19 cellular contexts compared by ENCODE assay signal in the genomic region with DNA sequence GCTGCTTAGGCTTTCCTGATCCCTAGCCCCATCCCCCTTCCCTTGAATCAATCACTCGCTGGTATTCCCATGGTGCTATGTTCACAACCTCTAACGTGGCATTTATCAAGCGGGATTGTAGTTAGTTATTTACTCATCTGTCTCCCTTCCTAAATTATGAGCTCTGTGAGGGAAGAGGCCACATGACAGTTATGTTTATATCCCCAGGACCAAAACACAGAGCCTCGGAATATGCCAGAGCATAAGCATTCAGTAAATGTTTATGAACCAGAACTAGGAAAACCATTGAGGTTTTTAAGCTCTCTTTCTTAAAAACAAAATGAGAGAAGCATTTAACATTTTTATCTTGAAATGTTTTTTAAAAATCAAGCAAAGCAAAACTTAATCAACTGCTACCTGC. TPM values are rescaled to one million over a fixed set of nuclear protein-coding genes. Genes with fewer than 3 reads are reported as not detected.
DNase-seq lines count a peak whose midpoint lies in the region; ATAC-seq, FAIRE-seq and TF ChIP-seq lines count a peak whose summit lies in the region.
"Had no signal": no experiment of that assay in that cellular context is flagged by ENCODE, and none has a peak within 500 bp of the region (broad histone marks: within the 10 kb centered on the region; RNA-seq: fewer than 3 reads in every experiment).

No MANE protein-coding gene starts in this region.

- no peak for FAIRE-seq in H1 (lab: Jason Lieb, UNC)

- H3K27me3 Mint-ChIP-seq in glutamatergic neuron (ENCODE audit: unreplicated experiment) (peaks cover 2% of the 10 kb centered on the region), neural progenitor cell (ENCODE audit: insufficient read depth, low read depth) (no peaks in the 10 kb centered on the region)
- H3K27me3 Mint-ChIP-seq: CD8-positive, alpha-beta memory T cell had no signal

- H3K23ac ChIP-seq in IMR-90 (ENCODE audit: low read depth, low read length) (no peak overlapping the region), H1 (ENCODE audit: insufficient read length) (no peak overlapping the region)

- H2BK120ac ChIP-seq in IMR-90 (ENCODE audit: low read depth, low read length) (no peak overlapping the region), H1 (replicated peaks; ENCODE audit: low read depth, low read length) (no peak overlapping the region)

- TF ChIP-seq EP300 in H1 (IDR thresholded peaks at IDR 0.05; ENCODE audit: borderline replicate concordance in 1 of 2, low read depth in 2 of 2, low read length in 2 of 2) (no peak), tibial nerve (IDR thresholded peaks at IDR 0.05) (no peak)

- H3K4me3 Mint-ChIP-seq in glutamatergic neuron (ENCODE audit: unreplicated experiment) (peak overlapping the region; percentile 54), neural progenitor cell (peak overlapping the region; percentile 59)
- H3K4me3 Mint-ChIP-seq: CD8-positive, alpha-beta memory T cell had no signal

- H4K5ac ChIP-seq in IMR-90 (ENCODE audit: low read depth, low read length): no peak overlapping the region
- no peak overlapping the region for H4K5ac ChIP-seq in H1 (ENCODE audit: insufficient read length, low read depth, low read length)

- H3K4me1 ChIP-seq in IMR-90 (ENCODE audit: control insufficient read depth, insufficient read depth, low read length) (peaks cover 6% of the 10 kb centered on the region), H1 (replicated peaks in 1 of 4; ENCODE audit: control insufficient read depth in 3 of 4, insufficient read depth in 4 of 4, low read length in 3 of 4) (peaks cover 0 to 8% (median 3%) of the 10 kb centered on the region in 4 experiments; a peak in 3 of 7 replicates), neural progenitor cell (peaks cover 30% of the 10 kb centered on the region), gastrocnemius medialis (peaks cover 0 to 16% of the 10 kb centered on the region in 2 donors), tibial nerve (peaks cover 0 to 22% (median 6%) of the 10 kb centered on the region in 4 donors)
- H3K4me1 ChIP-seq: Peyer's patch had no signal

- H3K4me2 ChIP-seq in IMR-90 (ENCODE audit: low read depth, low read length) (peak overlapping the region; percentile 12; the same call in 1 of the 2 replicates), H1 (ENCODE audit: insufficient read depth in 1 of 2, low read depth in 2 of 2, low read length in 2 of 2) (no peak overlapping the region), neural progenitor cell (peak overlapping the region; percentile 31)

- peaks cover 10% of the 10 kb centered on the region for H3F3A ChIP-seq in neural progenitor cell (ENCODE audit: low read depth)

- H3K79me1 ChIP-seq in IMR-90 (ENCODE audit: low read depth in 1 of 2, low read length in 2 of 2): peaks cover 0 to 5% of the 10 kb centered on the region in 2 experiments; a peak in 1 of 4 replicates
- H3K79me1 ChIP-seq in H1 (ENCODE audit: low read depth, low read length): no peaks in the 10 kb centered on the region

- H2AK9ac ChIP-seq in IMR-90 (replicated peaks; ENCODE audit: low read depth, low read length, poor library complexity): no peak overlapping the region

- ATAC-seq in IMR-90 (ENCODE audit: low read depth) (peak; percentile 61), GM18517 (IDR thresholded peaks at IDR 0.05; ENCODE audit: unreplicated experiment) (no peak), gastrocnemius medialis (no peak)

- H3K9me3 Mint-ChIP-seq in glutamatergic neuron (ENCODE audit: unreplicated experiment): peaks cover 2% of the 10 kb centered on the region
- H3K9me3 Mint-ChIP-seq in neural progenitor cell: no peaks in the 10 kb centered on the region
- H3K9me3 Mint-ChIP-seq: CD8-positive, alpha-beta memory T cell had no signal

- H3K79me2 ChIP-seq in H1 (ENCODE audit: control insufficient read depth in 1 of 2, insufficient read depth in 2 of 2, low read length in 2 of 2) (no peaks in the 10 kb centered on the region), neural progenitor cell (ENCODE audit: low read depth) (no peaks in the 10 kb centered on the region)

- peak overlapping the region; percentile 90; the same call in 1 of the 2 replicates for H2BK12ac ChIP-seq in H1 (ENCODE audit: low read depth, low read length)

- WGBS in IMR-90 (ENCODE audit: extremely low coverage in 2 of 2, insufficient read length in 1 of 2), 2 experiments: no CpG with 5 or more reads among the region's 4 CpGs
- 70% methylated on average over 4 of the region's 4 CpGs; no CpG with 5 or more reads in 1 of the 2 experiments for WGBS in H1 (ENCODE audit: extremely low coverage in 1 of 2, insufficient coverage in 1 of 2, insufficient read length in 1 of 2, insufficient replicate concordance in 2 of 2, low coverage in 1 of 2, low lambda C conversion rate in 2 of 2, missing lambda C conversion rate in 1 of 2), 2 experiments
- WGBS in tibial nerve, 2 donors: 50 to 53% methylated on average over 4 of the region's 4 CpGs

- H3K56ac ChIP-seq in IMR-90 (ENCODE audit: extremely low read depth, insufficient read depth, low read length): no peak overlapping the region
- H3K56ac ChIP-seq in H1 (replicated peaks; ENCODE audit: insufficient read length, low read depth, low read length): no peak overlapping the region

- H3K18ac ChIP-seq in IMR-90 (ENCODE audit: low read depth, low read length) (no peak overlapping the region), H1 (ENCODE audit: extremely low read depth, low read length) (no peak overlapping the region)

- no peak overlapping the region for H2AK5ac ChIP-seq in IMR-90 (ENCODE audit: low read depth, low read length)
- H2AK5ac ChIP-seq in H1 (ENCODE audit: low read depth, low read length): no peak overlapping the region

- TF ChIP-seq POLR2A in IMR-90 (IDR thresholded peaks at IDR 0.05; ENCODE audit: low read depth, low read length) (no peak), H1 (IDR thresholded peaks at IDR 0.05; ENCODE audit: control extremely low read depth in 1 of 2, low read depth in 2 of 2, low read length in 2 of 2) (no peak), gastrocnemius medialis (IDR thresholded peaks at IDR 0.05) (no peak), tibial nerve (IDR thresholded peaks at IDR 0.05) (no peak)

- H3K4ac ChIP-seq in IMR-90 (ENCODE audit: low read depth, low read length) (no peak overlapping the region), H1 (replicated peaks; ENCODE audit: insufficient read length, low read depth, low read length) (no peak overlapping the region)

- TF ChIP-seq RAD21 in IMR-90 (IDR thresholded peaks at IDR 0.05; ENCODE audit: low read length): no peak
- TF ChIP-seq RAD21 in H1 (IDR thresholded peaks at IDR 0.05 in 1 of 2, conservative IDR thresholded peaks at IDR 0.05 in 1 of 2; ENCODE audit: low read depth in 2 of 2, low read length in 2 of 2): no peak

- H3K9ac ChIP-seq in IMR-90 (ENCODE audit: low read depth, low read length): no peak overlapping the region
- no peak overlapping the region for H3K9ac ChIP-seq in H1 (replicated peaks in 1 of 4; ENCODE audit: extremely low read depth in 1 of 4, low read depth in 3 of 4, low read length in 3 of 4)
- H3K9ac ChIP-seq in neural progenitor cell: no peak overlapping the region

- H3K4me3 ChIP-seq in IMR-90 (ENCODE audit: insufficient read depth, low read depth, low read length) (no peak overlapping the region), H1 (ENCODE audit: extremely low read depth in 1 of 4, insufficient read depth in 2 of 4, low read depth in 3 of 4, low read length in 4 of 4) (no peak overlapping the region), neural progenitor cell (no peak overlapping the region), gastrocnemius medialis (no peak overlapping the region), tibial nerve (no peak overlapping the region)
- H3K4me3 ChIP-seq: Peyer's patch, SJSA1 had no signal

- H3K27ac ChIP-seq in IMR-90 (ENCODE audit: insufficient read depth, low read length) (no peak overlapping the region), H1 (ENCODE audit: low read depth, low read length) (no peak overlapping the region), neural progenitor cell (no peak overlapping the region), gastrocnemius medialis (no peak overlapping the region), tibial nerve (no peak overlapping the region)
- H3K27ac ChIP-seq: Peyer's patch, SJSA1 had no signal

- no peaks in the 10 kb centered on the region for H3K9me1 ChIP-seq in IMR-90 (ENCODE audit: insufficient read depth, low read length)

- H3K4me1 Mint-ChIP-seq in glutamatergic neuron (ENCODE audit: low read depth, unreplicated experiment): peaks cover 32% of the 10 kb centered on the region
- peaks cover 26% of the 10 kb centered on the region for H3K4me1 Mint-ChIP-seq in neural progenitor cell

- dilution Hi-C loops in IMR-90 (cut with HindIII; ENCODE audit: low sequenced_read_pairs, unreplicated experiment): loop anchor here (25.0 kb wide), 1 partner anchor 108 kb away; no protein-coding TSS in a partner anchor

- H4K91ac ChIP-seq in IMR-90 (ENCODE audit: insufficient read depth, low read depth, low read length) (no peak overlapping the region), H1 (replicated peaks; ENCODE audit: insufficient read length, low read length) (no peak overlapping the region)

- DNase-seq in IMR-90: no peak
- no peak for DNase-seq in H1 (ENCODE audit: low read depth in 1 of 2, low spot score in 2 of 2)
- no peak for DNase-seq in glutamatergic neuron
- no peak for DNase-seq in neural progenitor cell (ENCODE audit: low spot score)
- DNase-seq in gastrocnemius medialis: no peak
- no peak for DNase-seq in tibial nerve (ENCODE audit: low spot score in 2 of 2)
- DNase-seq: C1 segment of cervical spinal cord; CD8-positive, alpha-beta memory T cell; DMS79 treated with DMSO at 0.1 percent for 48 hours; KBM-7; MV-4-11; NCI-H1930; NCI-H226; NCI-H524 treated with DMSO at 0.1 percent for 48 hours; Peyer's patch had no signal

- H4K8ac ChIP-seq in IMR-90 (ENCODE audit: low read depth in 2 of 2, low read length in 2 of 2): no peak overlapping the region
- H4K8ac ChIP-seq in H1 (ENCODE audit: extremely low read depth, insufficient read depth, low read length): no peak overlapping the region

- TF ChIP-seq CTCF in IMR-90 (conservative IDR thresholded peaks at IDR 0.05; ENCODE audit: low read depth, low read length) (no peak), H1 (IDR thresholded peaks at IDR 0.05; ENCODE audit: control extremely low read depth in 1 of 3, insufficient read depth in 1 of 3, low read depth in 1 of 3, low read length in 3 of 3) (no peak), glutamatergic neuron (IDR thresholded peaks at IDR 0.05; ENCODE audit: partially characterized antibody, unreplicated experiment) (no peak), neural progenitor cell (IDR thresholded peaks at IDR 0.05) (no peak), gastrocnemius medialis (IDR thresholded peaks at IDR 0.05 in 4 of 5, conservative IDR thresholded peaks at IDR 0.05 in 1 of 5) (no peak), tibial nerve (IDR thresholded peaks at IDR 0.05) (no peak)

- H3K27me3 ChIP-seq in IMR-90 (ENCODE audit: control insufficient read depth, insufficient read depth, low read length) (no peaks in the 10 kb centered on the region), H1 (replicated peaks in 1 of 4; ENCODE audit: control insufficient read depth in 3 of 4, extremely low read depth in 1 of 4, insufficient read depth in 3 of 4, low read length in 3 of 4) (no peaks in the 10 kb centered on the region), neural progenitor cell (no peaks in the 10 kb centered on the region), gastrocnemius medialis (no peaks in the 10 kb centered on the region), tibial nerve (no peaks in the 10 kb centered on the region)
- H3K27me3 ChIP-seq: Peyer's patch, SJSA1 had no signal

- H4K20me1 ChIP-seq in IMR-90 (ENCODE audit: insufficient read depth, low read length): no peaks in the 10 kb centered on the region
- H4K20me1 ChIP-seq in H1 (replicated peaks in 1 of 2; ENCODE audit: control insufficient read depth in 1 of 2, insufficient read depth in 2 of 2, low read length in 2 of 2): no peaks in the 10 kb centered on the region
- no peaks in the 10 kb centered on the region for H4K20me1 ChIP-seq in neural progenitor cell (ENCODE audit: low read depth)

- H3K36me3 ChIP-seq in IMR-90 (ENCODE audit: control insufficient read depth, insufficient read depth, low read length) (no peaks in the 10 kb centered on the region), H1 (ENCODE audit: control insufficient read depth in 2 of 4, insufficient read depth in 4 of 4, low read length in 3 of 4) (no peaks in the 10 kb centered on the region), neural progenitor cell (no peaks in the 10 kb centered on the region), gastrocnemius medialis (no peaks in the 10 kb centered on the region), tibial nerve (no peaks in the 10 kb centered on the region)
- H3K36me3 ChIP-seq: Peyer's patch, SJSA1 had no signal

- H2BK20ac ChIP-seq in IMR-90 (ENCODE audit: low read depth, low read length) (no peak overlapping the region), H1 (ENCODE audit: low read length) (no peak overlapping the region)

- H2AFZ ChIP-seq in IMR-90 (replicated peaks; ENCODE audit: low read length, poor library complexity) (no peak overlapping the region), H1 (ENCODE audit: low read length) (no peak overlapping the region), neural progenitor cell (replicated peaks) (no peak overlapping the region)

- CTCF ChIA-PET in IMR-90 (lab: Yijun Ruan, JAX) (interaction anchor here (0.7 to 1.4 kb wide), 4 partner anchors 9 to 525 kb away, joined by 3 to 7 read pairs (median 5); no protein-coding TSS in a partner anchor), H1 (lab: Charles Lee; ENCODE audit: partially characterized antibody) (interaction anchor here (0.6 to 1.7 kb wide), 14 partner anchors 9 to 631 kb away, joined by 3 to 5 read pairs (median 3); no protein-coding TSS in a partner anchor)

- H3K36me3 Mint-ChIP-seq in glutamatergic neuron (ENCODE audit: unreplicated experiment): no peaks in the 10 kb centered on the region
- no peaks in the 10 kb centered on the region for H3K36me3 Mint-ChIP-seq in neural progenitor cell

- no TSS peak for BruUV-seq in IMR-90 (replicated peaks; lab: Mats Ljungman, UMichigan)

- intact Hi-C loops in IMR-90 (cut with micrococcal nuclease): loop anchor here (5.0 to 10.0 kb wide), 6 partner anchors 118 to 735 kb away; no protein-coding TSS in a partner anchor
- intact Hi-C loops in gastrocnemius medialis (cut with DNase I; ENCODE audit: low total_unique reads): loop anchor here (10.0 kb wide), 2 partner anchors 85 to 225 kb away; no protein-coding TSS in a partner anchor

- H3K9me3 ChIP-seq in IMR-90 (ENCODE audit: control insufficient read depth, insufficient read depth, low read length) (no peaks in the 10 kb centered on the region), H1 (ENCODE audit: insufficient read depth in 2 of 2, low read depth in 1 of 2, low read length in 1 of 2) (no peaks in the 10 kb centered on the region), neural progenitor cell (ENCODE audit: low read depth) (no peaks in the 10 kb centered on the region), gastrocnemius medialis (no peaks in the 10 kb centered on the region), tibial nerve (no peaks in the 10 kb centered on the region)
- H3K9me3 ChIP-seq: Peyer's patch, SJSA1 had no signal

- no peaks in the 10 kb centered on the region; the same call in 1 of the 2 replicates for H3K23me2 ChIP-seq in H1 (ENCODE audit: low read depth, low read length)

- POLR2A ChIA-PET in IMR-90 (lab: Charles Lee; ENCODE audit: unreplicated experiment) (no interaction called here), H1 (lab: Charles Lee; ENCODE audit: partially characterized antibody) (no interaction called here)

- no peak overlapping the region; the same call in 2 of the 3 replicates for H2BK15ac ChIP-seq in IMR-90 (ENCODE audit: low read depth, low read length)
- H2BK15ac ChIP-seq in H1 (ENCODE audit: low read length): no peak overlapping the region

- in situ Hi-C loops in IMR-90 (cut with MboI; ENCODE audit: low sequenced_read_pairs): no loop called here
- in situ Hi-C loops in gastrocnemius medialis (cut with MboI; ENCODE audit: low sequenced_read_pairs in 4 of 4): loop anchor here in 1 of 4 donors (10.0 to 25.0 kb wide), 3 partner anchors 55 to 535 kb away; no protein-coding TSS in a partner anchor

- no peak overlapping the region for H3K14ac ChIP-seq in IMR-90 (replicated peaks; ENCODE audit: low read depth, low read length)
- H3K14ac ChIP-seq in H1 (ENCODE audit: insufficient read length): no peak overlapping the region

- H3K27ac Mint-ChIP-seq in glutamatergic neuron (ENCODE audit: unreplicated experiment) (peak overlapping the region; percentile 96), neural progenitor cell (peak overlapping the region; percentile 8)

- H2BK5ac ChIP-seq in IMR-90 (ENCODE audit: low read depth, low read length, poor library complexity, severe bottlenecking) (no peak overlapping the region), H1 (ENCODE audit: low read depth, low read length) (no peak overlapping the region)

RNA-seq across cellular contexts. Expression of a gene that starts 55.7 kb away (rescaled TPM):
- total RNA-seq in IMR-90 (2012; rRNA removed) (26.5 and 79.2 TPM in 2 replicates), glutamatergic neuron (ENCODE audit: unreplicated experiment) (61.0 TPM), neural progenitor cell (ENCODE audit: low replicate concordance) (63.3 and 79.7 TPM in 2 replicates), gastrocnemius medialis (10 to 100 TPM; 39.1 to 67.7 (median 58.2) TPM), tibial nerve (10 to 100 TPM; 57.7 to 97.2 (median 69.1) TPM)
- polyA plus RNA-seq in IMR-90 (2012; rRNA removed) (47.0 and 53.0 TPM in 2 replicates), H1 (2011; rRNA removed) (14.8 and 22.8 TPM in 2 replicates)
- 11.9 and 21.1 TPM in 2 replicates for polyA plus RNA-seq in IMR-90 (2012; cell fraction: cytosol; rRNA removed)
- 2.2 and 23.3 TPM in 2 replicates for polyA plus RNA-seq in IMR-90 (2012; cell fraction: nucleus; rRNA removed; ENCODE audit: low replicate concordance)
- 42.5 and 44.0 TPM in 2 replicates for total RNA-seq in H1 (2021; fragmentation: NEBNext Ultra II Directional; extraction: Animal tissue kit (Norgen Biotek cat#: 25700))
- 43.9 TPM for polyA plus RNA-seq in H1 (2011; cell fraction: cytosol; rRNA removed)
- 18.3 TPM for polyA plus RNA-seq in H1 (2011; cell fraction: nucleus; rRNA removed)
- 58.9 to 87.7 TPM (median 70.6 TPM) in 4 replicates for polyA plus RNA-seq in H1 (2012, experiment 1 of 2)
- polyA plus RNA-seq in H1 (2012, experiment 2 of 2): 10.2 TPM
- 41.3 TPM for polyA plus RNA-seq in H1 (2013, experiment 1 of 2)
- 44.4 TPM for polyA plus RNA-seq in H1 (2013, experiment 2 of 2)
- 20.7 and 32.5 TPM in 2 replicates for polyA minus RNA-seq in H1 (2011; rRNA and poly(A)+ RNA removed)
- 18.6 TPM for polyA minus RNA-seq in H1 (2011; cell fraction: cytosol; rRNA and poly(A)+ RNA removed)
- 26.4 TPM for polyA minus RNA-seq in H1 (2011; cell fraction: nucleus; rRNA and poly(A)+ RNA removed)

RNA-seq across cellular contexts. Expression of a gene that starts 56.6 kb away (rescaled TPM):
- total RNA-seq in IMR-90 (2012; rRNA removed) (not detected in 2 replicates), glutamatergic neuron (ENCODE audit: unreplicated experiment) (not detected), neural progenitor cell (ENCODE audit: low replicate concordance) (not detected in 2 replicates), gastrocnemius medialis (not detected), tibial nerve (1 to 10 TPM in 1 of 4 donors, under 1 TPM in 2, not detected in 1; 0.22 to 1.6 (median 0.30) TPM)
- polyA plus RNA-seq in IMR-90 (2012; rRNA removed) (0.22 TPM in 1 of 2 replicates, not detected in the other), H1 (2011; rRNA removed) (0.11 TPM in 1 of 2 replicates, not detected in the other)
- polyA plus RNA-seq in IMR-90 (2012; cell fraction: cytosol; rRNA removed): 0.08 TPM in 1 of 2 replicates, not detected in the other
- 0.07 TPM in 1 of 2 replicates, not detected in the other for polyA plus RNA-seq in IMR-90 (2012; cell fraction: nucleus; rRNA removed; ENCODE audit: low replicate concordance)
- total RNA-seq in H1 (2021; fragmentation: NEBNext Ultra II Directional; extraction: Animal tissue kit (Norgen Biotek cat#: 25700)): not detected in 2 replicates
- polyA plus RNA-seq in H1 (2011; cell fraction: cytosol; rRNA removed): not detected
- polyA plus RNA-seq in H1 (2011; cell fraction: nucleus; rRNA removed): not detected
- 0.70 TPM in 1 of 4 replicates, not detected in the others for polyA plus RNA-seq in H1 (2012, experiment 1 of 2)
- not detected for polyA plus RNA-seq in H1 (2012, experiment 2 of 2)
- polyA plus RNA-seq in H1 (2013, experiment 1 of 2): not detected
- not detected for polyA plus RNA-seq in H1 (2013, experiment 2 of 2)
- polyA minus RNA-seq in H1 (2011; rRNA and poly(A)+ RNA removed): not detected in 2 replicates
- polyA minus RNA-seq in H1 (2011; cell fraction: cytosol; rRNA and poly(A)+ RNA removed): not detected
- polyA minus RNA-seq in H1 (2011; cell fraction: nucleus; rRNA and poly(A)+ RNA removed): not detected
- total RNA-seq: CD8-positive, alpha-beta memory T cell; G401; H4; Peyer's patch; SJSA1 had no signal
- polyA plus RNA-seq: CD8-positive, alpha-beta memory T cell had no signal

Comparison
In these comparisons a context has a peak if more than half of its experiments do, and no peak if none do; other contexts are left out.
1. H3K4me2 ChIP-seq: peak in IMR-90 (single experiment) and neural progenitor cell (single experiment); none in H1 (0 of 2).